Comparison of ENCODE assay signal across 1 cellular context in the genomic region with DNA sequence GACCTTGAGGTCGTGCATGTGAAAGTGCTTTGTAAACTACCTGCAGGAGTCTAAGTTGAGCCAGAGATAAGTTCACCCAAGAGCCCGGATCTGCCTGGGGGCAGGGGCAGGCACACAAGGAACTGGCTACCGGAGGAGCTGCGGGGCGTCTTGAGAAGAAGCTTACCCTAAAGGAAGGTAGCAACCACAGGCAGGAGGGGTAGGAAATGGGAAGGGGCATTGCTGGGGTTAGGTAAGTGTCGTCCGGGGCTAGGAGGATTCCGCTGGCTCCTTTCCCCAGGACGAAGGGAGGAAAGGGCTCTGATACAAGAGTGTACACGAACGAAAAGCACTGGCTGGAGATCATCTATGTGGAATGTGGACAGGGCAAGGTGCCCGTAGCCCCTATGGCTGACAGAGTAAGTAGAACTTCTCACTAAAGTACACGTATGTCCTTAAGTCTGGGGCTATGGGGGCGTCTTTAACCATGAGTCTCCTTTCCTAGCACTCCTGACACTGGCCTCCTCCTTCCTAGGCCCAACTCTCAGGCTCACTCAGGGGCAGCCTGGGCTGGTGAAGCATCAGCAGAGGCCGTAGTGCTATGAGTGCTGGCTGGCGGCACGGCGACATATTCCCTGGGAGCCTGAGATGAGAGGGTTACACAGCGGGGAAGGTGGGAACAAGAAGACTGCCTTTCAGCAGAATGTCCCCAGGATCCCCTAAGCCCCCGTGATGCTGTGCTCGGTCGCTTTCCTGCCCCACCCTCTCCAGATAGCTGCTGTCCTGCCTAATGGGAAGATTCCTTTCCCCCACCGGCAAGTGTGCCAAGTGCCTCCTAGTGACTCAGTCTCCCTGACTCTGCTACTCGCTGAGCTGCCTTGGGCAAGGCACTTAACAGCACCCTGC.
TF ChIP-seq lines count a peak whose summit lies in the region.

No MANE protein-coding gene starts in this region.

TF ChIP-seq in H1, 55 proteins besides CTCF, POLR2A, EP300 and RAD21:
- TF ChIP-seq, protein P1, sequence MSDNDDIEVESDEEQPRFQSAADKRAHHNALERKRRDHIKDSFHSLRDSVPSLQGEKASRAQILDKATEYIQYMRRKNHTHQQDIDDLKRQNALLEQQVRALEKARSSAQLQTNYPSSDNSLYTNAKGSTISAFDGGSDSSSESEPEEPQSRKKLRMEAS (IDR thresholded peaks at IDR 0.05), result no peak
- TF ChIP-seq NANOG (IDR thresholded peaks at IDR 0.05; ENCODE audit: insufficient read depth, low read depth, low read length, poor library complexity, severe bottlenecking), result no peak
- TF ChIP-seq CREB1 (IDR thresholded peaks at IDR 0.05), result no peak
- TF ChIP-seq USF2 (IDR thresholded peaks at IDR 0.05; ENCODE audit: low read length), result no peak
- TF ChIP-seq HDAC2 (IDR thresholded peaks at IDR 0.05; ENCODE audit: borderline replicate concordance in 1 of 2, low read depth in 2 of 2, low read length in 2 of 2), result no peak
- TF ChIP-seq PHF8 (conservative IDR thresholded peaks at IDR 0.05; ENCODE audit: low read depth, low read length), result no peak
- no peak for TF ChIP-seq SRF (IDR thresholded peaks at IDR 0.05; ENCODE audit: low read depth, low read length)
- no peak for TF ChIP-seq POLR2AphosphoS5 (IDR thresholded peaks at IDR 0.05; ENCODE audit: low read depth, low read length)
- TF ChIP-seq RXRA (IDR thresholded peaks at IDR 0.05; ENCODE audit: insufficient read depth, low read depth, low read length), result no peak
- TF ChIP-seq E2F6 (IDR thresholded peaks at IDR 0.05), result no peak
- no peak for TF ChIP-seq BRCA1 (IDR thresholded peaks at IDR 0.05; ENCODE audit: low read depth, low read length)
- no peak for TF ChIP-seq TAF1 (IDR thresholded peaks at IDR 0.05; ENCODE audit: low read depth, low read length)
- TF ChIP-seq BACH1 (IDR thresholded peaks at IDR 0.05; ENCODE audit: low read length), result no peak
- TF ChIP-seq EZH2 (IDR thresholded peaks at IDR 0.05; ENCODE audit: low read depth, low read length, severe bottlenecking), result no peak
- TF ChIP-seq CTBP2 (IDR thresholded peaks at IDR 0.05; ENCODE audit: borderline replicate concordance, insufficient read depth, insufficient read length, low read length), result no peak
- TF ChIP-seq KDM5A (IDR thresholded peaks at IDR 0.05; ENCODE audit: low read length), result no peak
